In genomic region chr11:34274712-34275398, GRCh38 we compare ENCODE assay signal across 9 cellular contexts.
DNase-seq lines count a peak whose midpoint lies in the region; ATAC-seq and TF ChIP-seq lines count a peak whose summit lies in the region.
"Had no signal": no experiment of that assay in that cellular context is flagged by ENCODE, and none has a peak within 500 bp of the region (broad histone marks: within the 10 kb centered on the region; RNA-seq: fewer than 3 reads in every experiment).

No MANE protein-coding gene starts in this region.

- ATAC-seq in HG03196 (IDR thresholded peaks at IDR 0.05; ENCODE audit: unreplicated experiment) = no peak
- no peak for ATAC-seq in GM21717 (IDR thresholded peaks at IDR 0.05; ENCODE audit: unreplicated experiment)
- ATAC-seq in HG03432 (IDR thresholded peaks at IDR 0.05; ENCODE audit: unreplicated experiment) = no peak

- DNase-seq in LNCaP clone FGC (ENCODE audit: low read depth) = peak; percentile 99
- DNase-seq in choroid plexus epithelial cell (ENCODE audit: low read depth) = peak; percentile 86
- DNase-seq in lower leg skin (ENCODE audit: low spot score in 2 of 2) = peak; percentile 93 to 97
- peak; percentile 86 for DNase-seq in ureter (ENCODE audit: low spot score)
- DNase-seq in stimulated activated naive CD4-positive, alpha-beta T cell (lab: John Stamatoyannopoulos, UW) = no peak
- DNase-seq: activated CD8-positive, alpha-beta memory T cell treated with anti-CD3 and anti-CD28 coated beads, Interleukin-2, amount 50 U/mL, for 4 hours had no signal

- H3K4me3 ChIP-seq in LNCaP clone FGC (ENCODE audit: low read depth, low read length) (no peak overlapping the region), choroid plexus epithelial cell (ENCODE audit: low read depth, low read length) (no peak overlapping the region), lower leg skin (ENCODE audit: low read depth, poor library complexity, severe bottlenecking) (no peak overlapping the region)

- TF ChIP-seq POLR2A in lower leg skin (IDR thresholded peaks at IDR 0.05) = no peak

- WGBS in lower leg skin, 2 donors = 20 to 23% methylated on average over 11 of the region's 11 CpGs

- intact Hi-C loops in lower leg skin (cut with DNase I; ENCODE audit: low total_unique reads) = no loop called here

- TF ChIP-seq CTCF in LNCaP clone FGC (IDR thresholded peaks at IDR 0.05; ENCODE audit: control insufficient read depth, extremely low read depth, insufficient read depth) = no peak
- no peak for TF ChIP-seq CTCF in choroid plexus epithelial cell (conservative IDR thresholded peaks at IDR 0.05; ENCODE audit: low read depth, low read length)
- TF ChIP-seq CTCF in lower leg skin (IDR thresholded peaks at IDR 0.05) = no peak

Comparison
In these comparisons a context has a peak if more than half of its experiments do, and no peak if none do; other contexts are left out.
1. DNase-seq: peak in LNCaP clone FGC (single experiment), choroid plexus epithelial cell (single experiment), lower leg skin (2 of 2) and ureter (single experiment); none in stimulated activated naive CD4-positive, alpha-beta T cell (0 of 6).